In the genomic region with DNA sequence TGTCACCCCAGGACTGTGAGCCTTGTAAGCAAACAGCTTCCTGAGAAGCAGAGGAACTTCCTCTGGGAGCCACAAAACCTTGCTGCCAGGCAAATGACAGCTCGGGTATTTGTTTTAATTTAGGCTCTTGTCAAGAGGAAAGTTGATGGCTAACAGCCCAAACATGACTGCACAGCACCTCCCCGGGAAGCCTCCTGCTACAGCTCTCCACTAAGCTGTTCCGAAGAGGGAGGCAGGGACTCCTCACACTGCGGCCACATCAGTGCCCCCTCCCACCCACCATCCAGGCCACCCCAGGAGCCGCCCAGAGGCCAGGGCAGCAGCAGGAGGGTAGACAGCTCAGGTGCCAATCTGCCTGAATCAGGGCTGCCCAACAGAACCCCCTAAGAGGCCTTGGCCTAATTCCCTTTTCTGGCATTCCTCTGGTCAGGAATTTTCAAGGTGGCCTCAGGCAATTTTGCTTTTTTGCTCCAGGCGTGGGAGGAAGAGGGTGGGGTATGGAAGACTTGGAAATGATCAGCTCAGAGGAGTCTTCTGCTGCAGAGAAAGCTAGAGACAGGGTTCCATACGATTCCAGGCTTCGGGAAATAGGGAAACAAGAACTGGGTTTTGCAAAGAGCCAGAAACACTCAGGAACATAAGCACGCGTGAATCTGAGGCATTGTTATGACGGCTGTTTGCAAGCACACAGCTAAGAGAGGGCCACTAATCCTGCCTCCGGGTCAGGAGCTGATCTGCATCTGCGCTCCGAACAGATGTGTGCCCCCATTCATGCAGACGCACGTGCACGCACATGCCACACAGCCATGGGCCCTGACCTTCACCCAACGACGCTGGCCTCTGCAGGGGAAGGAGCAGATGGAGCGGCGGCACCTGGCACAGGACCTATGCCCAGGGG, we compare ENCODE assay signal across 10 cellular contexts. TPM values are rescaled to one million over a fixed set of nuclear protein-coding genes. Genes with fewer than 3 reads are reported as not detected.
DNase-seq lines count a peak whose midpoint lies in the region; TF ChIP-seq lines count a peak whose summit lies in the region.
"Had no signal": no experiment of that assay in that cellular context is flagged by ENCODE, and none has a peak within 500 bp of the region (broad histone marks: within the 10 kb centered on the region; RNA-seq: fewer than 3 reads in every experiment).

No MANE protein-coding gene starts in this region.

- no peaks in the 10 kb centered on the region for H3K9me3 ChIP-seq in SK-N-MC (ENCODE audit: low read depth, low read length)

- H3K27ac ChIP-seq in SK-N-MC = peak overlapping the region; percentile 54; the same call in 1 of the 2 replicates
- H3K27ac ChIP-seq: 22Rv1 had no signal

- peak overlapping the region; percentile 52 for H3K4me3 ChIP-seq in SK-N-MC
- no peak overlapping the region for H3K4me3 ChIP-seq in fibroblast of mammary gland (ENCODE audit: control insufficient read depth, low read depth, low read length)
- H3K4me3 ChIP-seq in lower leg skin (ENCODE audit: low read depth, poor library complexity, severe bottlenecking) = no peak overlapping the region
- H3K4me3 ChIP-seq: lung had no signal

- 52 to 59% methylated on average over 21 of the region's 21 CpGs for WGBS in lower leg skin, 2 donors

- DNase-seq in DMS 273 (lab: John Stamatoyannopoulos, UW; ENCODE audit: unreplicated experiment) = peak; percentile 63
- DNase-seq in DMS 273 treated with DMSO at 0.1 percent for 48 hours (lab: John Stamatoyannopoulos, UW) = no peak
- DNase-seq in SK-N-MC (ENCODE audit: low read depth, low spot score) = no peak
- peak; percentile 42 for DNase-seq in fibroblast of mammary gland (ENCODE audit: low read depth)
- peak; percentile 51 for DNase-seq in retina
- DNase-seq in cortex of kidney (lab: John Stamatoyannopoulos, UW) = no peak
- DNase-seq in lower leg skin (ENCODE audit: low spot score in 2 of 2) = no peak
- no peak for DNase-seq in activated CD4-positive, CD25-positive, alpha-beta regulatory T cell (lab: John Stamatoyannopoulos, UW)

- intact Hi-C loops in lower leg skin (cut with DNase I; ENCODE audit: low total_unique reads) = loop anchor here (10.0 kb wide), 1 partner anchor 53 kb away; no protein-coding TSS in a partner anchor

- TF ChIP-seq POLR2A in lower leg skin (IDR thresholded peaks at IDR 0.05) = no peak

- H3K36me3 ChIP-seq in SK-N-MC (ENCODE audit: insufficient read depth, low read length) = no peaks in the 10 kb centered on the region

- no peak overlapping the region for H3K9ac ChIP-seq in SK-N-MC (ENCODE audit: insufficient read length)

- TF ChIP-seq CTCF in fibroblast of mammary gland (conservative IDR thresholded peaks at IDR 0.05; ENCODE audit: control insufficient read depth, insufficient read depth, low read depth, low read length) = no peak
- no peak for TF ChIP-seq CTCF in lower leg skin (IDR thresholded peaks at IDR 0.05)

RNA-seq across cellular contexts. Expression of a gene that starts 2.4 kb away (rescaled TPM):
- total RNA-seq in lower leg skin = 10 to 100 TPM; 60.9 to 98.8 (median 88.3) TPM

Comparison
In these comparisons a context has a peak if more than half of its experiments do, and no peak if none do; other contexts are left out.
1. DNase-seq: peak in DMS 273 (single experiment), fibroblast of mammary gland (single experiment) and retina (single experiment); none in DMS 273 treated with DMSO at 0.1 percent for 48 hours (single experiment), SK-N-MC (single experiment), cortex of kidney (single experiment), lower leg skin (0 of 2) and activated CD4-positive, CD25-positive, alpha-beta regulatory T cell (0 of 4).